Comparison of ENCODE assay signal across 1 cellular context in the genomic region with DNA sequence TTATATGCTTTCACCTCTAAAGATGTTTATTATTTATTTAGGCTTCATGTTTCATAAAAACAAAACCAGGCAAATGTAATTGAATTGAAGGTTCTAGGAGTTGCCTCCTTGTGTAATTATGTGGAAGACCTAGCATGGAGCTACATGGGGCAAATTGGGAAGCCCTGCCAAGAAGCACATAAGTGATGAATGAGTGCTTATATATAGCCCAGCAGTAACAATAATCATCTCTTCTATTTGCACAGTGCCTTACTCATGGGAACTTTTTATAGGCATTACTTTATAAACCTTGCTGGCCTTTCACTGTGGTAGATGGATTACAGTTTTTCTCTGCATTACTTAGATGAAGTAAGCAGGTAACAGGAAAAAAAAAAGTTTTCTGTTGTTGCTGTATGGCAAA.
TF ChIP-seq lines count a peak whose summit lies in the region.

No MANE protein-coding gene starts in this region.

TF ChIP-seq in IMR-90, 13 proteins besides CTCF, POLR2A, EP300 and RAD21 (continued from another document):
- TF ChIP-seq, protein P1, sequence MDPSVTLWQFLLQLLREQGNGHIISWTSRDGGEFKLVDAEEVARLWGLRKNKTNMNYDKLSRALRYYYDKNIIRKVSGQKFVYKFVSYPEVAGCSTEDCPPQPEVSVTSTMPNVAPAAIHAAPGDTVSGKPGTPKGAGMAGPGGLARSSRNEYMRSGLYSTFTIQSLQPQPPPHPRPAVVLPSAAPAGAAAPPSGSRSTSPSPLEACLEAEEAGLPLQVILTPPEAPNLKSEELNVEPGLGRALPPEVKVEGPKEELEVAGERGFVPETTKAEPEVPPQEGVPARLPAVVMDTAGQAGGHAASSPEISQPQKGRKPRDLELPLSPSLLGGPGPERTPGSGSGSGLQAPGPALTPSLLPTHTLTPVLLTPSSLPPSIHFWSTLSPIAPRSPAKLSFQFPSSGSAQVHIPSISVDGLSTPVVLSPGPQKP (IDR thresholded peaks at IDR 0.05; ENCODE audit: borderline replicate concordance, low read depth, low read length), result no peak
- TF ChIP-seq RFX5 (IDR thresholded peaks at IDR 0.05; ENCODE audit: low read depth, low read length) (no peak), CHD1 (IDR thresholded peaks at IDR 0.05; ENCODE audit: low read depth, low read length) (no peak)
- TF ChIP-seq, protein P2, sequence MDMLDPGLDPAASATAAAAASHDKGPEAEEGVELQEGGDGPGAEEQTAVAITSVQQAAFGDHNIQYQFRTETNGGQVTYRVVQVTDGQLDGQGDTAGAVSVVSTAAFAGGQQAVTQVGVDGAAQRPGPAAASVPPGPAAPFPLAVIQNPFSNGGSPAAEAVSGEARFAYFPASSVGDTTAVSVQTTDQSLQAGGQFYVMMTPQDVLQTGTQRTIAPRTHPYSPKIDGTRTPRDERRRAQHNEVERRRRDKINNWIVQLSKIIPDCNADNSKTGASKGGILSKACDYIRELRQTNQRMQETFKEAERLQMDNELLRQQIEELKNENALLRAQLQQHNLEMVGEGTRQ (IDR thresholded peaks at IDR 0.05; ENCODE audit: low read depth, low read length), result no peak
